8 cellular contexts compared by ENCODE assay signal in genomic region chr20:57089701-57090144, GRCh38.
DNase-seq lines count a peak whose midpoint lies in the region; ATAC-seq and TF ChIP-seq lines count a peak whose summit lies in the region.

No MANE protein-coding gene starts in this region.

- H3K27me3 Mint-ChIP-seq in activated CD4-positive, alpha-beta T cell treated with anti-CD3 and anti-CD28 coated beads for 36 hours: peaks cover 9% of the 10 kb centered on the region

- peak; percentile 96 for TF ChIP-seq CTCF in colonic mucosa (IDR thresholded peaks at IDR 0.05)

- POLR2A ChIA-PET in activated CD4-positive, alpha-beta T cell treated with anti-CD3 and anti-CD28 coated beads for 36 hours (lab: Charles Lee): no interaction called here

- CTCF ChIA-PET in activated CD4-positive, alpha-beta T cell treated with anti-CD3 and anti-CD28 coated beads for 36 hours (lab: Charles Lee): interaction anchor here (0.6 to 1.4 kb wide), 9 partner anchors 14 to 409 kb away, joined by 3 to 10 read pairs (median 3); no protein-coding TSS in a partner anchor

- no peaks in the 10 kb centered on the region for H3K9me3 ChIP-seq in colonic mucosa

- no peak overlapping the region for H3K4me3 ChIP-seq in colonic mucosa

- no peaks in the 10 kb centered on the region for H3K36me3 Mint-ChIP-seq in activated CD4-positive, alpha-beta T cell treated with anti-CD3 and anti-CD28 coated beads for 36 hours (ENCODE audit: low read depth)

- peak; percentile 80 for ATAC-seq in activated CD4-positive, alpha-beta T cell treated with anti-CD3 and anti-CD28 coated beads for 36 hours

- peak; percentile 86 for DNase-seq in ELF-1 (ENCODE audit: low read depth, low spot score)
- peak; percentile 45 for DNase-seq in H4 (ENCODE audit: low spot score)
- DNase-seq in NCI-H1105 treated with DMSO at 0.1 percent for 48 hours (lab: John Stamatoyannopoulos, UW): peak; percentile 47
- peak; percentile 87 for DNase-seq in activated CD4-positive, alpha-beta T cell treated with anti-CD3 and anti-CD28 coated beads for 36 hours
- DNase-seq in colonic mucosa: peak; percentile 83
- peak; percentile 78 for DNase-seq in medulla oblongata (ENCODE audit: extremely low spot score)
- peak; percentile 38 for DNase-seq in stimulated activated CD8-positive, alpha-beta memory T cell treated with anti-CD3 and anti-CD28 coated beads, Interleukin-7, amount 100 ng/mL, for 24 hours (ENCODE audit: low read depth)
- DNase-seq in NCI-H2081 treated with DMSO at 0.1 percent for 48 hours (lab: John Stamatoyannopoulos, UW): no peak

- peaks cover 15% of the 10 kb centered on the region for H3K4me1 Mint-ChIP-seq in activated CD4-positive, alpha-beta T cell treated with anti-CD3 and anti-CD28 coated beads for 36 hours

- H3K4me3 Mint-ChIP-seq in activated CD4-positive, alpha-beta T cell treated with anti-CD3 and anti-CD28 coated beads for 36 hours: no peak overlapping the region

- no peaks in the 10 kb centered on the region for H3K27me3 ChIP-seq in colonic mucosa

- H3K4me1 ChIP-seq in colonic mucosa: no peaks in the 10 kb centered on the region

- no peak overlapping the region for H3K27ac Mint-ChIP-seq in activated CD4-positive, alpha-beta T cell treated with anti-CD3 and anti-CD28 coated beads for 36 hours

- H3K36me3 ChIP-seq in colonic mucosa: no peaks in the 10 kb centered on the region

- intact Hi-C loops in activated CD4-positive, alpha-beta T cell treated with anti-CD3 and anti-CD28 coated beads for 36 hours (cut with DNase I, micrococcal nuclease): loop anchor here in 1 of 2 experiments (5.0 kb wide), 1 partner anchor 243 kb away; no protein-coding TSS in a partner anchor
- intact Hi-C loops in colonic mucosa (cut with DNase I): loop anchor here (2.0 kb wide), 1 partner anchor 257 kb away; no protein-coding TSS in a partner anchor

- H3K9me3 Mint-ChIP-seq in activated CD4-positive, alpha-beta T cell treated with anti-CD3 and anti-CD28 coated beads for 36 hours (ENCODE audit: low read depth): no peaks in the 10 kb centered on the region

- H3K9ac ChIP-seq in colonic mucosa (ENCODE audit: low read depth in 2 of 2, low read length in 2 of 2): no peak overlapping the region

- H3K27ac ChIP-seq in colonic mucosa: no peak overlapping the region
